8 cellular contexts compared by ENCODE assay signal in the genomic region with DNA sequence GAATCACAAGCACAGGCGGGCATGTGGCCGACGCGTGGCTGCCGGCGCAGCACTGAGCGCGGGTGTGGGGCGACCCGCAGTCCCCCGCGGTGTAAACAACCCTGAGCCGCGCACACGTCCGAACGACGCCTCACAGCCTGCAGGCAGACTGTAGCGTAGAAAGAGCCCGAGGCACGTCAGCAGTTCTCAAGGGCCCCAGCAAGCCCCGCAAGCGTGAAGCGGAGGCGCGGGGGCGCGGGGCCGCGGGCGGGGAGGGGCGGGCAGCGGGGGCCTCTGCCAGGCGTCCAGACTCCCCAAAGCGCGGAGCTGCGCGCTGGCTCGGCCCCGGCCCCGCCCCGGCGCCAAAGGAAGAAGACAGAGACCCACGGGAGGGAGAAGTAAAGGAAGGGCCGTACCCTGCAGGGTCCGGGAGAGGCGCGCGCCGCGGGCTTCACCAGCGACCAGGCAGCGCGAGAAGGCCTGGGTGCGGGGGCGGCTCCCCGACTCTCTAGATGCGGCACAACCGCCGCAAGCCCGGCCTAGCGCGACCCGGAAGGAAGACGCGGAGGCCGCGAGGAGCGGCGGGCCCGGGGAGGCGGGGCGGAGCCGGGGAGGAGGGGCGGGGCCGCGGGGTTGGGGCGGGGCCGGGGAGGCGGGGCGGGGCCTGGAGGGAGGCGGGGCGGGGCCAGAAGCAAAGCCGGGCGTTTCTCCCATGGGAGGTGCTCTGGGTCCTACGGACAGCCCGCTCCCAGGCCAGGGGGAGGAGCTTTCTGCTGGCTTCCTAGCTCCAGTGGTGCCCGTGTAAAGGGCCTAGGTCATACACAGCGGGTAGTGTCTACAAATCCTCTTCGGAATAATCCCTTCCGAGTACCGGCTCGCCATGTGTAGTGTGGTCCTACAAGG. TPM values are rescaled to one million over a fixed set of nuclear protein-coding genes. Genes with fewer than 3 reads are reported as not detected.
A peak's percentile ranks its signal among the peaks of the same experiment; 100 is the strongest.
DNase-seq lines count a peak whose midpoint lies in the region; ATAC-seq and TF ChIP-seq lines count a peak whose summit lies in the region.

A gene (minus strand): TSS at position 536 of the 882 bp plus-strand sequence. CDS start 20,958 bp downstream, outside the sequence.

- TF ChIP-seq POLR2A in spleen (IDR thresholded peaks at IDR 0.05) = peak in 1 of 3 donors; percentile 68

- H3K9ac ChIP-seq in mammary epithelial cell (ENCODE audit: insufficient read depth, low read length) = peak within 1 kb of the TSS; percentile 95

- H3K27me3 ChIP-seq in A673 (replicated peaks; ENCODE audit: insufficient read depth, low read depth, low read length, poor library complexity) (no peaks in the 10 kb centered on the region), mammary epithelial cell (ENCODE audit: insufficient read depth, low read length) (no peaks in the 10 kb centered on the region), spleen (replicated peaks in 1 of 7) (no peaks in the 10 kb centered on the region)

- in situ Hi-C loops in mammary epithelial cell (cut with MboI; ENCODE audit: low sequenced_read_pairs in 2 of 2) = no loop called here

- intact Hi-C loops in A673 (cut with micrococcal nuclease; ENCODE audit: unreplicated experiment) = no loop called here
- intact Hi-C loops in mammary epithelial cell (cut with micrococcal nuclease) = loop anchor here (1.0 kb wide), 1 partner anchor 112 kb away; no protein-coding TSS in a partner anchor
- intact Hi-C loops in spleen (cut with DNase I; ENCODE audit: low total_unique reads) = no loop called here

- ATAC-seq in GM18520 (IDR thresholded peaks at IDR 0.05; ENCODE audit: unreplicated experiment) = peak; percentile 68
- ATAC-seq in HG03045 (IDR thresholded peaks at IDR 0.05; ENCODE audit: unreplicated experiment) = peak; percentile 88

- peak within 1 kb of the TSS; percentile 93 for H3K4me2 ChIP-seq in mammary epithelial cell (ENCODE audit: insufficient read depth, low read depth, low read length)

- H3K36me3 ChIP-seq in A673 (ENCODE audit: insufficient read depth, low read length, poor library complexity, severe bottlenecking) = no peaks in the 10 kb centered on the region
- H3K36me3 ChIP-seq in mammary epithelial cell (ENCODE audit: insufficient read depth, low read length) = no peaks in the 10 kb centered on the region
- no peaks in the 10 kb centered on the region for H3K36me3 ChIP-seq in spleen

- H3K4me1 ChIP-seq in A673 (ENCODE audit: insufficient read depth, low read length, poor library complexity, severe bottlenecking) (peaks cover 8% of the 10 kb centered on the region), mammary epithelial cell (ENCODE audit: insufficient read depth, low read length) (peaks cover 14% of the 10 kb centered on the region), spleen (peaks cover 15 to 33% (median 27%) of the 10 kb centered on the region in 6 donors)

- BruUV-seq in A673 (replicated peaks; lab: Mats Ljungman, UMichigan) = no TSS peak
- no TSS peak for BruUV-seq in mammary epithelial cell (replicated peaks; lab: Mats Ljungman, UMichigan)

- H3K4me3 ChIP-seq in A673 (ENCODE audit: low read depth, low read length, poor library complexity, severe bottlenecking) (peak within 1 kb of the TSS; percentile 56), WI38 (ENCODE audit: low read depth, low read length) (peak within 1 kb of the TSS; percentile 71), mammary epithelial cell (replicated peaks in 1 of 3; ENCODE audit: insufficient read depth in 1 of 3, low read depth in 2 of 3, low read length in 3 of 3) (peak within 1 kb of the TSS; percentile 79 to 96 (median 92)), spleen (peak within 1 kb of the TSS; percentile 65 to 93 (median 78))

- WGBS in mammary epithelial cell (ENCODE audit: low coverage, missing lambda C conversion rate) = 0% methylated on average over 2 of the region's 93 CpGs
- WGBS in spleen, 5 donors = 4 to 7% (median 5%) methylated on average over 52 to 93 of the region's 93 CpGs

- peaks cover 46% of the 10 kb centered on the region for H3K79me2 ChIP-seq in mammary epithelial cell (ENCODE audit: insufficient read depth, low read length)

- peak within 1 kb of the TSS; percentile 98 for H2AFZ ChIP-seq in mammary epithelial cell (ENCODE audit: low read depth, low read length)

- CTCF ChIA-PET in A673 (lab: Charles Lee) = no interaction called here
- CTCF ChIA-PET in mammary epithelial cell (lab: Charles Lee; ENCODE audit: low non-redundant PET) = interaction anchor here (0.6 to 1.0 kb wide), 2 partner anchors 95 to 171 kb away, joined by 3 to 6 read pairs; no protein-coding TSS in a partner anchor

- no peak for TF ChIP-seq CTCF in A673 (conservative IDR thresholded peaks at IDR 0.05; ENCODE audit: low read depth, low read length)
- no peak for TF ChIP-seq CTCF in WI38 (IDR thresholded peaks at IDR 0.05; ENCODE audit: low read depth, low read length)
- TF ChIP-seq CTCF in mammary epithelial cell (conservative IDR thresholded peaks at IDR 0.05 in 1 of 2, IDR thresholded peaks at IDR 0.05 in 1 of 2; ENCODE audit: extremely low read depth in 1 of 2, insufficient read depth in 1 of 2, low read depth in 1 of 2, low read length in 2 of 2) = no peak
- TF ChIP-seq CTCF in spleen (IDR thresholded peaks at IDR 0.05 in 8 of 11, conservative IDR thresholded peaks at IDR 0.05 in 3 of 11) = no peak

- H4K20me1 ChIP-seq in mammary epithelial cell (ENCODE audit: insufficient read depth, low read length) = no peaks in the 10 kb centered on the region

- H3K27ac ChIP-seq in A673 (ENCODE audit: low read depth, low read length, poor library complexity, severe bottlenecking) (peak within 1 kb of the TSS; percentile 91), mammary epithelial cell (ENCODE audit: insufficient read depth, low read depth, low read length) (peak within 1 kb of the TSS; percentile 84), spleen (peak within 1 kb of the TSS; percentile 74 to 95 (median 90))

- dilution Hi-C loops in mammary epithelial cell (cut with HindIII; ENCODE audit: low sequenced_read_pairs) = no loop called here

- H3K9me3 ChIP-seq in A673 (ENCODE audit: low read depth, low read length, poor library complexity, severe bottlenecking) (no peaks in the 10 kb centered on the region), mammary epithelial cell (replicated peaks; ENCODE audit: insufficient read depth, low read length) (no peaks in the 10 kb centered on the region), spleen (peaks cover 0 to 10% (median 7%) of the 10 kb centered on the region in 8 donors)

- DNase-seq in A673 (ENCODE audit: low spot score) (peak; percentile 87), NCI-H2196 (lab: John Stamatoyannopoulos, UW; ENCODE audit: unreplicated experiment) (peak; percentile 84), mammary epithelial cell (peak; percentile 73), iPS-NIHi7 (ENCODE audit: extremely low spot score) (peak; percentile 98), spleen (peak; percentile 96)

- POLR2A ChIA-PET in A673 (lab: Charles Lee; ENCODE audit: low non-redundant PET) = no interaction called here

RNA-seq across cellular contexts. Expression of the gene that starts here (rescaled TPM):
- total RNA-seq in A673 (2021) (13.2 and 14.1 TPM in 2 replicates), mammary epithelial cell (10 to 100 TPM; 15.7 to 15.8 TPM), spleen (10 to 100 TPM; 14.2 to 27.0 (median 19.8) TPM)
- polyA plus RNA-seq in mammary epithelial cell (11.3 TPM), spleen (1 to 10 TPM; 2.7 to 4.7 (median 3.1) TPM)
- 12.7 TPM for polyA minus RNA-seq in mammary epithelial cell

Comparison
In these comparisons a context has a peak if more than half of its experiments do, and no peak if none do; other contexts are left out.
1. Peak in every context shown above with its lines: DNase-seq, ATAC-seq, H3K4me3 ChIP-seq and H3K27ac ChIP-seq.